17 cellular contexts compared by ENCODE assay signal in the genomic region with DNA sequence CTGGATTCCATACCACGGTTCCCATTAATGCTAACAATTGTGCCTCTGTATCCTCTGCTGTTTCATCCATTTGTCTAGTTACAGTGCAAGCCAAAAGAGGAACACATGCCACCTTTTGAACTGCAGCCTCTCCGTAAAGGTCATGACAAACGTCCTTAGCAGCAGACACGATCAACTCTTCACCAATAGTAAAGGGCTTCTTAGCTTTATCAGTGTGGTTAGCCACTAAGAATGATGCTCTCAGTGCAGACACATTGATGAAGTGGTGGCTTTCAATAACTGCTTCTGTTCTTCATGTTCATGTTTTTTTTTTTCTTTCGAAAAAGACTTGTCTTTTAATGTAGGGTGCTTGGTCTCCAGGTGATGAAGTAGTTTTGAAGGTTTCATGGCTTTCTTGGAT.
"Had no signal": no experiment of that assay in that cellular context is flagged by ENCODE, and none has a peak within 500 bp of the region (broad histone marks: within the 10 kb centered on the region; RNA-seq: fewer than 3 reads in every experiment).

No MANE protein-coding gene starts in this region.

- H3K4me3 Mint-ChIP-seq: endodermal cell; naive B cell; nephron progenitor cell; stimulated activated memory B cell treated with anti-CD40 and anti-IgM and Interleukin-4, amounts not matched to agents 10 μg/mL and 1 μg/mL and 100 μg/mL, for 72 hours; stimulated activated naive CD8-positive, alpha-beta T cell treated with anti-CD3 and anti-CD28 coated beads, Interleukin-15, Interleukin-2, amounts not matched to agents 100 ng/mL and 50 ng/mL, for 24 hours had no signal

- H3K9me3 Mint-ChIP-seq: stimulated activated naive CD8-positive, alpha-beta T cell treated with anti-CD3 and anti-CD28 coated beads, Interleukin-15, Interleukin-2, amounts not matched to agents 100 ng/mL and 50 ng/mL, for 24 hours had no signal

- ATAC-seq: heart left ventricle; left colon; right lobe of liver; stimulated activated memory B cell treated with anti-CD40 and anti-IgM and Interleukin-4, amounts not matched to agents 10 μg/mL and 1 μg/mL and 100 μg/mL, for 72 hours had no signal

- H3K27me3 Mint-ChIP-seq: naive B cell; stimulated activated memory B cell treated with anti-CD40 and anti-IgM and Interleukin-4, amounts not matched to agents 10 μg/mL and 1 μg/mL and 100 μg/mL, for 72 hours; stimulated activated naive CD8-positive, alpha-beta T cell treated with anti-CD3 and anti-CD28 coated beads, Interleukin-15, Interleukin-2, amounts not matched to agents 100 ng/mL and 50 ng/mL, for 24 hours had no signal

- H3K27ac Mint-ChIP-seq: endodermal cell; naive B cell; stimulated activated memory B cell treated with anti-CD40 and anti-IgM and Interleukin-4, amounts not matched to agents 10 μg/mL and 1 μg/mL and 100 μg/mL, for 72 hours; stimulated activated naive CD8-positive, alpha-beta T cell treated with anti-CD3 and anti-CD28 coated beads, Interleukin-15, Interleukin-2, amounts not matched to agents 100 ng/mL and 50 ng/mL, for 24 hours had no signal

- DNase-seq: effector CD4-positive, alpha-beta T cell; endodermal cell; foreskin melanocyte; heart left ventricle; hippocampal formation; left colon; mesendoderm; naive B cell; nephron progenitor cell; right lobe of liver; stimulated activated CD4-positive, alpha-beta T cell treated with anti-CD3 and anti-CD28 coated beads, Interleukin-4, amount 100 ng/mL, for 1 hour; stimulated activated CD8-positive, alpha-beta memory T cell treated with anti-CD3 and anti-CD28 coated beads, Interleukin-4, amount 100 ng/mL, for 48 hours; tibial artery; upper lobe of left lung; uterus had no signal
